ENCODE assay signal across 14 cellular contexts in the genomic region with DNA sequence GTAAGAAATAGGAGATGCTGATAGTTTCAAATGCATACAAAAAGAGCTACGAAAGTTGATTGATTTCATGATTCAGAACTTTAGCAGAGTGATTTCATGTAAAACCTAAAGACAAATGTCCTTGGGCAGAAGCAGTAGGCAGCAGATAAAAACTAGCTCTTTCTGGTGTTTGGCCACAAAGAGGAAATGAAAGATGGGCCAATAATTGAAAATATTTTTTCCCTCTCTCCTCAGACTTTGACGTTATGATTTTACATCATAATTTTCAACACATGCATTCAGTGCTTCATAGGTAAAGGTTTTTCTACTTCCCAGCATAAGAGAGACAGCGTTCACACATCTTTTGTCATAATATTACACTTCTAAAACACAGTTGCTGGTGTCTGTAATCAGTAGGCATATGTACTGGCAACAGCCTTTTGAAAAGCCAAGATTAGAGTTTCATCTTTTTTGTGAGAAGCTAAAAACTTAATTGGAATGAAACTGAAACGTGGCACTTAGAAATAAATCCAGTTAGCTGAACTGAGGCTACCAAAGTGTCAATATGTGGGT. TPM values are rescaled to one million over a fixed set of nuclear protein-coding genes. Genes with fewer than 3 reads are reported as not detected.
A peak's percentile ranks its signal among the peaks of the same experiment; 100 is the strongest.
DNase-seq lines count a peak whose midpoint lies in the region; ATAC-seq and TF ChIP-seq lines count a peak whose summit lies in the region.
"Had no signal": no experiment of that assay in that cellular context is flagged by ENCODE, and none has a peak within 500 bp of the region (broad histone marks: within the 10 kb centered on the region; RNA-seq: fewer than 3 reads in every experiment).

No MANE protein-coding gene starts in this region.

- H3K36me3 Mint-ChIP-seq in stimulated activated memory B cell treated with anti-CD40 and anti-IgM and Interleukin-4, amounts not matched to agents 10 μg/mL and 1 μg/mL and 100 μg/mL, for 72 hours = no peaks in the 10 kb centered on the region
- no peaks in the 10 kb centered on the region for H3K36me3 Mint-ChIP-seq in activated naive CD4-positive, alpha-beta T cell treated with anti-CD3 and anti-CD28 coated beads, Interleukin-2, amount 50 U/mL, for 72 hours

- H3K9me3 ChIP-seq in KOPT-K1 (ENCODE audit: insufficient read depth, low read length, poor library complexity, severe bottlenecking) (no peaks in the 10 kb centered on the region), colonic mucosa (no peaks in the 10 kb centered on the region)
- H3K9me3 ChIP-seq: MG63, transverse colon had no signal

- H3K4me1 Mint-ChIP-seq in stimulated activated memory B cell treated with anti-CD40 and anti-IgM and Interleukin-4, amounts not matched to agents 10 μg/mL and 1 μg/mL and 100 μg/mL, for 72 hours = peaks cover 17% of the 10 kb centered on the region
- H3K4me1 Mint-ChIP-seq: neural crest cell had no signal

- DNase-seq in colonic mucosa (no peak), activated gamma-delta T cell (lab: John Stamatoyannopoulos, UW) (no peak), left lobe of liver (ENCODE audit: low spot score) (no peak)
- no peak for DNase-seq in activated naive CD4-positive, alpha-beta T cell treated with anti-CD3 and anti-CD28 coated beads, Interleukin-2, amount 50 U/mL, for 72 hours (ENCODE audit: low spot score in 2 of 2)
- DNase-seq: SHP77 had no signal

- H3K27me3 Mint-ChIP-seq in stimulated activated memory B cell treated with anti-CD40 and anti-IgM and Interleukin-4, amounts not matched to agents 10 μg/mL and 1 μg/mL and 100 μg/mL, for 72 hours = peaks cover 13% of the 10 kb centered on the region

- H3K27ac Mint-ChIP-seq in stimulated activated memory B cell treated with anti-CD40 and anti-IgM and Interleukin-4, amounts not matched to agents 10 μg/mL and 1 μg/mL and 100 μg/mL, for 72 hours = no peak overlapping the region
- no peak overlapping the region for H3K27ac Mint-ChIP-seq in activated naive CD4-positive, alpha-beta T cell treated with anti-CD3 and anti-CD28 coated beads, Interleukin-2, amount 50 U/mL, for 72 hours

- TF ChIP-seq CTCF in colonic mucosa (IDR thresholded peaks at IDR 0.05) = no peak

- ATAC-seq in GM18867 (IDR thresholded peaks at IDR 0.05; ENCODE audit: unreplicated experiment) = peak; percentile 75
- peak; percentile 68 for ATAC-seq in GM21723 (IDR thresholded peaks at IDR 0.05; ENCODE audit: unreplicated experiment)
- peak; percentile 61 for ATAC-seq in stimulated activated memory B cell treated with anti-CD40 and anti-IgM and Interleukin-4, amounts not matched to agents 10 μg/mL and 1 μg/mL and 100 μg/mL, for 72 hours
- no peak for ATAC-seq in activated naive CD4-positive, alpha-beta T cell treated with anti-CD3 and anti-CD28 coated beads, Interleukin-2, amount 50 U/mL, for 72 hours
- ATAC-seq in left lobe of liver = no peak
- ATAC-seq: HCT116 had no signal

- H3K4me3 Mint-ChIP-seq in stimulated activated memory B cell treated with anti-CD40 and anti-IgM and Interleukin-4, amounts not matched to agents 10 μg/mL and 1 μg/mL and 100 μg/mL, for 72 hours = no peak overlapping the region
- H3K4me3 Mint-ChIP-seq: neural crest cell had no signal

- no peaks in the 10 kb centered on the region for H3K27me3 ChIP-seq in colonic mucosa
- H3K27me3 ChIP-seq: MG63, transverse colon had no signal

- H3K4me1 ChIP-seq in colonic mucosa = no peaks in the 10 kb centered on the region

- intact Hi-C loops in colonic mucosa (cut with DNase I) = no loop called here

- no peak overlapping the region for H3K4me3 ChIP-seq in colonic mucosa
- H3K4me3 ChIP-seq: MG63, skin epidermis, transverse colon had no signal

- H3K9me3 Mint-ChIP-seq in stimulated activated memory B cell treated with anti-CD40 and anti-IgM and Interleukin-4, amounts not matched to agents 10 μg/mL and 1 μg/mL and 100 μg/mL, for 72 hours = no peaks in the 10 kb centered on the region
- H3K9me3 Mint-ChIP-seq in activated naive CD4-positive, alpha-beta T cell treated with anti-CD3 and anti-CD28 coated beads, Interleukin-2, amount 50 U/mL, for 72 hours = no peaks in the 10 kb centered on the region
- H3K9me3 Mint-ChIP-seq: neural crest cell had no signal

- H3K9ac ChIP-seq in colonic mucosa (ENCODE audit: low read depth in 2 of 2, low read length in 2 of 2) = no peak overlapping the region

- H3K27ac ChIP-seq in KOPT-K1 (ENCODE audit: low read depth, low read length, poor library complexity, severe bottlenecking) (peak overlapping the region; percentile 40), colonic mucosa (no peak overlapping the region)
- H3K27ac ChIP-seq: skin epidermis, transverse colon had no signal

- H3K36me3 ChIP-seq in KOPT-K1 (ENCODE audit: insufficient read depth, low read length) (no peaks in the 10 kb centered on the region), colonic mucosa (no peaks in the 10 kb centered on the region)
- H3K36me3 ChIP-seq: MG63, transverse colon had no signal

RNA-seq across cellular contexts. Expression of gene SCEL, which starts 9.3 kb away (rescaled TPM):
- total RNA-seq in colonic mucosa (1 to 10 TPM; 2.2 to 2.3 TPM), left lobe of liver (not detected)
- total RNA-seq in activated naive CD4-positive, alpha-beta T cell treated with anti-CD3 and anti-CD28 coated beads, Interleukin-2, amount 50 U/mL, for 72 hours = not detected
- total RNA-seq: neural crest cell had no signal

Comparison
In these comparisons a context has a peak if more than half of its experiments do, and no peak if none do; other contexts are left out.
1. ATAC-seq: peak in GM18867 (single experiment), GM21723 (single experiment) and stimulated activated memory B cell treated with anti-CD40 and anti-IgM and Interleukin-4, amounts not matched to agents 10 μg/mL and 1 μg/mL and 100 μg/mL, for 72 hours (single experiment); none in activated naive CD4-positive, alpha-beta T cell treated with anti-CD3 and anti-CD28 coated beads, Interleukin-2, amount 50 U/mL, for 72 hours (0 of 2) and left lobe of liver (single experiment).